ENCODE assay signal across 1 cellular context in the genomic region with DNA sequence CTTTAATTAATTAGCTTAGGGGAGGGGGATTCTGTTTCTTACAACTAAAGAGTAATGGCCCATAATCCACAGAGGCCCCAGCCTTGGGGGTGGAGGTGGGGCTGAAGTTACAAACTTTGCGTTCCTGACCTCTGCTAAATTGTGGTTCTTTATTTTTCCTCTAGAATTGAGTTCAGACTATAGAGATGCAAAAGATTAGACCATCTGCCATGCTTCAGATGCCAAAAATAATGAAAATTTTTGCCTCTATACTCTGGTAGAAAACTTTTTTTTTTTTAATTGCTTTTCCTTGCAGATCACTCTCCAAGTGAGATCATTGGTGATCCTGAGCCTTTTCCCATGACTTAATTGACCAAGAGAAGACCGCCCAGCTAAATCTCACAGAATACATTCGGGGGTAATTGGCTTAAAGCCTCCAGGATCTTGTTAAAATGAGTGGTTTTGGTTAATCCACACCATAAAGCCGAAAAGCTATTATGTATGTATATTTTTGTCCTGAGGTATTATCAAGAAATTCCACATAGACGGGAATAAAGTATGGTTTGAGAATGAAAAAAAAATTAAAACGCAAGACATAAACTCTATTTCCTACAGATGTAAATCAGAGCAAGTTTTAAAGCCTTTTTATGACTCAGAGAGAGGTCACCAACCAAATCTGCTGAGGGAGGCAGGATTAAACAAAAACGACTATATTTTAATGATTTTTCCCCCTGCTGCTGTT.
A peak's percentile ranks its signal among the peaks of the same experiment; 100 is the strongest.
TF ChIP-seq lines count a peak whose summit lies in the region.

No MANE protein-coding gene starts in this region.

TF ChIP-seq in IMR-90, 13 proteins besides CTCF, POLR2A, EP300 and RAD21:
- no peak for TF ChIP-seq USF2 (IDR thresholded peaks at IDR 0.05; ENCODE audit: low read depth, low read length)
- TF ChIP-seq MAFK (IDR thresholded peaks at IDR 0.05; ENCODE audit: low read depth, low read length): peak; percentile 96
- TF ChIP-seq SMC3 (IDR thresholded peaks at IDR 0.05; ENCODE audit: low read depth, low read length): no peak
- no peak for TF ChIP-seq MXI1 (IDR thresholded peaks at IDR 0.05; ENCODE audit: borderline replicate concordance, low read depth, low read length)
